Comparison of ENCODE assay signal across 8 cellular contexts in genomic region chr9:77457916-77458592, GRCh38.
DNase-seq lines count a peak whose midpoint lies in the region; ATAC-seq and TF ChIP-seq lines count a peak whose summit lies in the region.

No MANE protein-coding gene starts in this region.

- no peaks in the 10 kb centered on the region for H3K36me3 ChIP-seq in RWPE2 (ENCODE audit: low read depth)

- H3K4me1 ChIP-seq in RWPE2 (ENCODE audit: insufficient read depth, poor library complexity, severe bottlenecking), result no peaks in the 10 kb centered on the region

- DNase-seq in GF-D8 (lab: John Stamatoyannopoulos, UW) (peak; percentile 18), KBM-7 (peak; percentile 75), RWPE2 (ENCODE audit: low spot score) (no peak), germinal center (ENCODE audit: low spot score) (peak; percentile 69), posterior cingulate gyrus (peak in 8 of 10 donors; percentile 13 to 92 (median 62)), mesenteric fat pad (ENCODE audit: low spot score) (no peak)
- DNase-seq in activated T-helper 9 cell treated with anti-CD3 and anti-CD28 coated beads, Interleukin-2, amount 50 U/mL, for 16 hours (ENCODE audit: low read depth), result peak; percentile 13

- no peak overlapping the region for H3K27ac ChIP-seq in RWPE2 (ENCODE audit: poor library complexity, severe bottlenecking)

- no peaks in the 10 kb centered on the region for H3K27me3 ChIP-seq in RWPE2 (ENCODE audit: insufficient read depth, poor library complexity, severe bottlenecking)

- intact Hi-C loops in posterior cingulate gyrus (cut with DNase I), result loop anchor here (2.0 kb wide), 1 partner anchor 293 kb away; no protein-coding TSS in a partner anchor

- in situ Hi-C loops in KBM-7 (cut with MboI; ENCODE audit: low pct_unique_long_range_greater_than_20kb, low sequenced_read_pairs), result no loop called here

- peak; percentile 90 for TF ChIP-seq CTCF in RWPE2 (IDR thresholded peaks at IDR 0.05; ENCODE audit: poor library complexity, severe bottlenecking)

- no peak overlapping the region for H3K4me3 ChIP-seq in RWPE2 (ENCODE audit: severe bottlenecking)

- H3K9me3 ChIP-seq in RWPE2 (ENCODE audit: severe bottlenecking), result no peaks in the 10 kb centered on the region

- ATAC-seq in GM21737 (IDR thresholded peaks at IDR 0.05; ENCODE audit: unreplicated experiment) (peak; percentile 81), RWPE2 (ENCODE audit: low read depth) (peak; percentile 77)

Comparison
In these comparisons a context has a peak if more than half of its experiments do, and no peak if none do; other contexts are left out.
1. DNase-seq: peak in GF-D8 (single experiment), KBM-7 (single experiment), activated T-helper 9 cell treated with anti-CD3 and anti-CD28 coated beads, Interleukin-2, amount 50 U/mL, for 16 hours (single experiment), germinal center (single experiment) and posterior cingulate gyrus (8 of 10); none in RWPE2 (single experiment) and mesenteric fat pad (single experiment).